ENCODE assay signal across 22 cellular contexts in the genomic region with DNA sequence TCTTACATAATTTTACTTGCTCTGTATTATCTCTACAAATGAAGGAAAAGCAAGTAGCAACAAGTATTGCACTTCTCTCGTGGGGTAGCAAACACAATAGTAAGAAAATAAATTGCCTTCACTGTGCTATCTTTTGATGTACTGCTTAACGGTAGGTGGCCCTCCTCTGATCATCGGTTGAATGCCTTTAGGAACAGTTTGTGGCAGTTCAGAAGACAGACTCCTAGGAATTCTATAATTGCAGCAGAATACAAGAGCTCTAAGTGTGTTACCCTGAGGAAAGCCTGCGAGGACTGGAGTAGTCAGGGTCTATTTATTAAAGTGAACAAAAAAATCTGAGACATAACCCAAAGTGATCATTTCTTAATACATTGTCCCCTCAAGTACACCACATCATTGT.
"Had no signal": no experiment of that assay in that cellular context is flagged by ENCODE, and none has a peak within 500 bp of the region (broad histone marks: within the 10 kb centered on the region; RNA-seq: fewer than 3 reads in every experiment).

No MANE protein-coding gene starts in this region.

- DNase-seq: activated CD4-positive, alpha-beta memory T cell treated with anti-CD3 and anti-CD28 coated beads for 36 hours; activated CD4-positive, alpha-beta T cell treated with anti-CD3 and anti-CD28 coated beads for 48 hours; activated gamma-delta T cell; activated naive CD4-positive, alpha-beta T cell treated with anti-CD3 and anti-CD28 coated beads, Interleukin-2, amount 50 U/mL, for 16 hours; activated naive CD8-positive, alpha-beta T cell treated with anti-CD3 and anti-CD28 coated beads, Interleukin-2, amount 50 U/mL, for 24 hours; activated T-cell treated with anti-CD3 and anti-CD28 coated beads for 4 hours; cerebellar nuclear complex; esophagus squamous epithelium; lower lobe of right lung; naive thymus-derived CD4-positive, alpha-beta T cell; ovary; right cardiac atrium; stimulated activated CD4-positive, alpha-beta T cell treated with anti-CD3 and anti-CD28 coated beads, Interleukin-12 subunit alpha, Interleukin-12 subunit beta, amount 100 ng/mL, for 4 hours; stimulated activated CD4-positive, alpha-beta T cell treated with anti-CD3 and anti-CD28 coated beads, Interleukin-4, amount 100 ng/mL, for 4 hours; substantia nigra; T-helper 17 cell; thyroid gland had no signal

- H3K27me3 ChIP-seq: esophagus squamous epithelium, neutrophil, ovary, thyroid gland had no signal

- FAIRE-seq: keratinocyte had no signal

- H3K27ac ChIP-seq: coronary artery, esophagus squamous epithelium, lower lobe of right lung, neutrophil, ovary, prostate gland, thyroid gland had no signal

- H3K4me1 ChIP-seq: esophagus squamous epithelium, lower lobe of right lung, prostate gland, thyroid gland had no signal

- H3K4me3 ChIP-seq: coronary artery, esophagus squamous epithelium, lower lobe of right lung, ovary, prostate gland, thyroid gland had no signal

- ATAC-seq: activated naive CD8-positive, alpha-beta T cell treated with anti-CD3 and anti-CD28 coated beads, Interleukin-2, amount 50 U/mL, for 24 hours; left lobe of liver; lower lobe of right lung; naive thymus-derived CD4-positive, alpha-beta T cell; right cardiac atrium; T-helper 17 cell had no signal

- H3K36me3 ChIP-seq: esophagus squamous epithelium, lower lobe of right lung, neutrophil, ovary, prostate gland, thyroid gland had no signal

- H3K9me3 ChIP-seq: esophagus squamous epithelium, lower lobe of right lung, neutrophil, prostate gland, thyroid gland had no signal
